ENCODE assay signal across 8 cellular contexts in the genomic region with DNA sequence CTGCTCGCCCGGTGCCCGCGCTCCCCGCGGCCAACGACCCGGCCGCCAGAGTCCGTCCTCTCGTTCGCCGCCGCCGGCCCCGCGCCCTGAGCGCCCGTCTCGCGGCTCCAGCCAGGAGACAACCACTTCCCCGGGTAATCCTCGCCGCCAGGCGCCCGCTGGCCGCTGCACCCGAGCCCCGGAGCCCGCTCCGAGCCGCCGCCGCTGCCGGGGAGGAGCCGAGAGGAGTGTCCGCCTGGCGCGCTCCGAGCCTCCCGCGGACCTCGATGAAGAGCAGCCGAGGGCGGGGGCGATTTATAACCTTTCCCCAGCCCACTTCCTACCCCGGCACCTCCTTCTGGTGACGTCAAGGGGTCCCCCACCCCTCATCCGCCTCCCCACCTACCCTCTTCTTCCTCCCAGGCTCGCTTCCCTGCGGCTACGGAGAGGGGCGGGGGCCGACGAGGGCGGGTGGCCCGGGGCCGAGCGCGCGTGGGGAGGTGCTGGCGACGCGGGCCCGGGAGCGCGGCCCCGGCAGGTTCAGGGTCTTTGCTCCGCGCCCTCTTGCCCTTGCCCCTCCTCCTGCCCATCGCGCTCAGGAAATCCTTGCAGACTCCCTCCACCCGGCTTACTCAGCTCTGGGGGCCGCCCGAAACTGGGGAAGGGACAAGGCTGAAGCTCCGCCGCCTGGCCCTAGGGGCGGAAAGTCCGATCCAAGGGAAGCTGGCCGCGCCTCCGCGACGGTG. TPM values are rescaled to one million over a fixed set of nuclear protein-coding genes. Genes with fewer than 3 reads are reported as not detected.
DNase-seq lines count a peak whose midpoint lies in the region; ATAC-seq and TF ChIP-seq lines count a peak whose summit lies in the region.

Gene FLT1, minus strand, starts transcription at position 268 of the 725 bp plus-strand sequence. CDS start 285 bp downstream, outside the sequence.

- ATAC-seq in Right ventricle myocardium inferior, result peak; percentile 69
- peak; percentile 73 for ATAC-seq in omental fat pad (ENCODE audit: low FRiP score)
- ATAC-seq in HG03432 (IDR thresholded peaks at IDR 0.05; ENCODE audit: unreplicated experiment), result no peak

- peak within 1 kb of the TSS; percentile 86 for H3K27ac ChIP-seq in BLaER1
- H3K27ac ChIP-seq in Karpas-422 (ENCODE audit: low read length), result no peak within 1 kb of the TSS

- in situ Hi-C loops in HAP-1 (cut with MboI; ENCODE audit: low sequenced_read_pairs), result no loop called here

- H3K4me2 ChIP-seq in BLaER1 (peak within 1 kb of the TSS; percentile 93), Karpas-422 (ENCODE audit: low read depth, low read length, poor library complexity, severe bottlenecking) (no peak within 1 kb of the TSS)

- DNase-seq in HAP-1 (ENCODE audit: low spot score in 2 of 2), result peak; percentile 17 to 60
- peak; percentile 53 for DNase-seq in activated T-cell treated with anti-CD3 and anti-CD28 coated beads, Interleukin-2, amount 50 U/mL, for 1 hour
- peak; percentile 79 for DNase-seq in Right ventricle myocardium inferior (ENCODE audit: missing footprints)
- no peak for DNase-seq in omental fat pad (ENCODE audit: low spot score)
- DNase-seq in Karpas-422, result no peak
- DNase-seq in SIG-M5 treated with dmso at 0.1 percent for 504 hours (lab: John Stamatoyannopoulos, UW; ENCODE audit: unreplicated experiment), result no peak

- H3K9me3 ChIP-seq in BLaER1 (no peaks in the 10 kb centered on the region), HAP-1 (no peaks in the 10 kb centered on the region), Karpas-422 (ENCODE audit: low read length) (no peaks in the 10 kb centered on the region)

- no peaks in the 10 kb centered on the region for H3K9me2 ChIP-seq in Karpas-422 (replicated peaks; ENCODE audit: insufficient read depth, low read length)

- TF ChIP-seq CTCF in omental fat pad (IDR thresholded peaks at IDR 0.05), result no peak

- H3K4me3 ChIP-seq in BLaER1 (peak within 1 kb of the TSS; percentile 92), HAP-1 (peak within 1 kb of the TSS; percentile 40), Karpas-422 (ENCODE audit: low read length) (no peak within 1 kb of the TSS)

- no peak within 1 kb of the TSS for H2AFZ ChIP-seq in Karpas-422 (ENCODE audit: low read length)

- peaks cover 48% of the 10 kb centered on the region for H3K27me3 ChIP-seq in BLaER1
- H3K27me3 ChIP-seq in HAP-1 (ENCODE audit: low read depth), result peaks cover 22% of the 10 kb centered on the region
- H3K27me3 ChIP-seq in Karpas-422 (ENCODE audit: low read length), result no peaks in the 10 kb centered on the region

- intact Hi-C loops in Right ventricle myocardium inferior (cut with DNase I), result loop anchor here (1.0 to 5.0 kb wide), 4 partner anchors 37 to 164 kb away; partner anchors contain the start of gene POMP

- H3K4me1 ChIP-seq in BLaER1 (peaks cover 73% of the 10 kb centered on the region), HAP-1 (no peaks in the 10 kb centered on the region), Karpas-422 (ENCODE audit: low read length) (no peaks in the 10 kb centered on the region)

- H4K20me1 ChIP-seq in BLaER1, result peaks cover 48% of the 10 kb centered on the region
- no peaks in the 10 kb centered on the region for H4K20me1 ChIP-seq in Karpas-422 (ENCODE audit: insufficient read depth, low read depth, low read length)

- H3K9ac ChIP-seq in BLaER1, result peak within 1 kb of the TSS; percentile 90
- H3K9ac ChIP-seq in Karpas-422 (ENCODE audit: low read length), result no peak within 1 kb of the TSS

- H3K79me2 ChIP-seq in Karpas-422 (ENCODE audit: low read length), result no peaks in the 10 kb centered on the region

- H3K36me3 ChIP-seq in BLaER1, result no peaks in the 10 kb centered on the region
- H3K36me3 ChIP-seq in HAP-1 (replicated peaks), result no peaks in the 10 kb centered on the region
- no peaks in the 10 kb centered on the region for H3K36me3 ChIP-seq in Karpas-422 (ENCODE audit: insufficient read depth, low read length)

RNA-seq across cellular contexts. Expression of gene FLT1, which starts in this region (rescaled TPM):
- total RNA-seq in Right ventricle myocardium inferior (41.0 TPM), omental fat pad (100 to 1,000 TPM in 1 of 4 donors, 10 to 100 TPM in 3; 24.8 to 210 (median 65.7) TPM)
- not detected in 2 replicates for total RNA-seq in Karpas-422 (2014; rRNA removed; shearing (Covaris generic); ENCODE audit: low replicate concordance)

Comparison
In these comparisons a context has a peak if more than half of its experiments do, and no peak if none do; other contexts are left out.
1. RNA of gene FLT1 (total RNA-seq): 24.8 to 210 TPM in omental fat pad and 41.0 TPM in Right ventricle myocardium inferior (single experiment); not detected in Karpas-422; every median in the first group is over 10 times any median in the second.
2. DNase-seq: peak in HAP-1 (2 of 2), activated T-cell treated with anti-CD3 and anti-CD28 coated beads, Interleukin-2, amount 50 U/mL, for 1 hour (single experiment) and Right ventricle myocardium inferior (single experiment); none in omental fat pad (single experiment), Karpas-422 (single experiment) and SIG-M5 treated with dmso at 0.1 percent for 504 hours (single experiment).